24 cellular contexts compared by ENCODE assay signal in the genomic region with DNA sequence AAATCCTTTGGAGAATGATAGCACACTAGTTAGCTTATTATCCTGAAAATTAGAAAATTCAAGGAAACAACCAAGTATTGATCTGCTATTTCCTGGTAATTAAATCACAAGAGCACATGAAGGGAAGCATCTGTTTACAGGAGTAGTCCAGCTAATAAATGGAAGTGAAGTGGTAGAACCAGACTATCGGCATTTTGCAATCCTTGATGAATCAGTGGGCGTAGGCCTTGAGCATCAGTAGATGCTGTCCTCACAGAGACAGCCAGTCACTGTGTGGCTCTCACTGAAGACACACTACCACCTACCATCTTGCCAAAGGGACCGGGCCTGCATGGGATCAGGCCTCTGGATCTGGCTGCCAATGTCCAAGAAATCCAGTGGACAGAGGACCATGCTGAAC.
A peak's percentile ranks its signal among the peaks of the same experiment; 100 is the strongest.
DNase-seq lines count a peak whose midpoint lies in the region; ATAC-seq and TF ChIP-seq lines count a peak whose summit lies in the region.
"Had no signal": no experiment of that assay in that cellular context is flagged by ENCODE, and none has a peak within 500 bp of the region (broad histone marks: within the 10 kb centered on the region; RNA-seq: fewer than 3 reads in every experiment).

No MANE protein-coding gene starts in this region.

- peaks cover 19% of the 10 kb centered on the region for H3K4me1 ChIP-seq in suprapubic skin
- H3K4me1 ChIP-seq: left lung, upper lobe of left lung had no signal

- no peak overlapping the region for H3K27ac ChIP-seq in RWPE1
- peak overlapping the region; percentile 75 for H3K27ac ChIP-seq in suprapubic skin
- H3K27ac ChIP-seq: A549, left lung, stomach, upper lobe of left lung had no signal

- intact Hi-C loops in left colon (cut with DNase I, micrococcal nuclease), result no loop called here

- peaks cover 3% of the 10 kb centered on the region in 2 donors for H3K4me1 Mint-ChIP-seq in effector memory CD8-positive, alpha-beta T cell (ENCODE audit: low read depth in 2 of 2)

- TF ChIP-seq EP300 in suprapubic skin (IDR thresholded peaks at IDR 0.05), result no peak

- no peaks in the 10 kb centered on the region for H3K9me3 Mint-ChIP-seq in effector memory CD8-positive, alpha-beta T cell

- 49% methylated on average over 3 of the region's 3 CpGs for WGBS in suprapubic skin

- H3K36me3 Mint-ChIP-seq in effector memory CD8-positive, alpha-beta T cell (ENCODE audit: insufficient read depth), result peaks cover 5% of the 10 kb centered on the region

- no peaks in the 10 kb centered on the region for H3K9me3 ChIP-seq in suprapubic skin

- ATAC-seq in left colon, result no peak
- no peak for ATAC-seq in effector memory CD8-positive, alpha-beta T cell (replicated peaks)
- ATAC-seq: A549; activated T-cell treated with anti-CD3 and anti-CD28 coated beads, Interleukin-2, amount 50 U/mL, for 4 hours; HepG2; left lung; naive thymus-derived CD4-positive, alpha-beta T cell; T-cell had no signal

- DNase-seq in NCI-H510A (lab: John Stamatoyannopoulos, UW) (peak; percentile 5), NCI-H510A treated with DMSO at 0.1 percent for 48 hours (lab: John Stamatoyannopoulos, UW) (no peak), RWPE1 (ENCODE audit: low spot score) (peak; percentile 52), fibroblast of the aortic adventitia (ENCODE audit: low read depth) (peak; percentile 56), suprapubic skin (ENCODE audit: low spot score in 2 of 2) (no peak), left colon (no peak), T-helper 1 cell (no peak)
- DNase-seq in effector memory CD8-positive, alpha-beta T cell, result no peak
- DNase-seq: activated CD4-positive, alpha-beta T cell treated with anti-CD3 and anti-CD28 coated beads for 1 hour; activated naive CD4-positive, alpha-beta T cell treated with anti-CD3 and anti-CD28 coated beads for 36 hours; activated T-cell treated with anti-CD3 and anti-CD28 coated beads, Interleukin-2, amount 50 U/mL, for 4 hours; erythroblast; left lung; naive thymus-derived CD4-positive, alpha-beta T cell; NCI-H1417 treated with DMSO at 0.1 percent for 48 hours; NCI-H2171; NCI-H774; OCI-M1; SHP77 treated with DMSO at 0.1 percent for 48 hours; stomach; T-cell; upper lobe of left lung had no signal

- POLR2A ChIA-PET in RWPE1 (lab: Yijun Ruan, JAX; ENCODE audit: low non-redundant PET), result no interaction called here

- TF ChIP-seq CTCF in RWPE1 (conservative IDR thresholded peaks at IDR 0.05; ENCODE audit: low read depth) (no peak), fibroblast of the aortic adventitia (IDR thresholded peaks at IDR 0.05; ENCODE audit: insufficient read depth, low read length) (no peak), suprapubic skin (IDR thresholded peaks at IDR 0.05) (no peak)

- TF ChIP-seq POLR2A in suprapubic skin (IDR thresholded peaks at IDR 0.05), result no peak

- peaks cover 5% of the 10 kb centered on the region for H3K36me3 ChIP-seq in suprapubic skin
- H3K36me3 ChIP-seq: left lung, upper lobe of left lung had no signal

- no peaks in the 10 kb centered on the region for H3K27me3 ChIP-seq in suprapubic skin
- H3K27me3 ChIP-seq: upper lobe of left lung had no signal

- H3K4me3 Mint-ChIP-seq in effector memory CD8-positive, alpha-beta T cell, result no peak overlapping the region
- H3K4me3 Mint-ChIP-seq: activated naive CD4-positive, alpha-beta T cell treated with anti-CD3 and anti-CD28 coated beads for 36 hours; activated T-cell treated with anti-CD3 and anti-CD28 coated beads, Interleukin-2, amount 50 U/mL, for 4 hours; naive thymus-derived CD4-positive, alpha-beta T cell; T-cell had no signal

- CTCF ChIA-PET in RWPE1 (lab: Yijun Ruan, JAX), result interaction anchor here (0.6 to 0.7 kb wide), 2 partner anchors 75 to 849 kb away, joined by 3 to 4 read pairs; no protein-coding TSS in a partner anchor

- no peak overlapping the region for H3K4me3 ChIP-seq in fibroblast of the aortic adventitia (ENCODE audit: low read depth, low read length)
- no peak overlapping the region for H3K4me3 ChIP-seq in suprapubic skin
- H3K4me3 ChIP-seq: A549, left lung, stomach, upper lobe of left lung had no signal

- no peak overlapping the region for H3K27ac Mint-ChIP-seq in effector memory CD8-positive, alpha-beta T cell
- H3K27ac Mint-ChIP-seq: activated naive CD4-positive, alpha-beta T cell treated with anti-CD3 and anti-CD28 coated beads for 36 hours; naive thymus-derived CD4-positive, alpha-beta T cell; T-cell had no signal

- peaks cover 21 to 28% of the 10 kb centered on the region in 2 donors for H3K27me3 Mint-ChIP-seq in effector memory CD8-positive, alpha-beta T cell

Comparison
In these comparisons a context has a peak if more than half of its experiments do, and no peak if none do; other contexts are left out.
1. DNase-seq: peak in NCI-H510A (single experiment), RWPE1 (single experiment) and fibroblast of the aortic adventitia (single experiment); none in NCI-H510A treated with DMSO at 0.1 percent for 48 hours (single experiment), suprapubic skin (0 of 2), left colon (0 of 2), T-helper 1 cell (0 of 5) and effector memory CD8-positive, alpha-beta T cell (0 of 3).